Comparison of ENCODE assay signal across 8 cellular contexts in genomic region chr4:48341776-48342558, GRCh38. TPM values are rescaled to one million over a fixed set of nuclear protein-coding genes. Genes with fewer than 3 reads are reported as not detected.
DNase-seq lines count a peak whose midpoint lies in the region; ATAC-seq and TF ChIP-seq lines count a peak whose summit lies in the region.

No MANE protein-coding gene starts in this region.

- H3K27ac ChIP-seq in duodenal mucosa (ENCODE audit: low read depth, low read length) (peak overlapping the region; percentile 89), lung (ENCODE audit: low read depth in 1 of 2, low read length in 1 of 2) (peak overlapping the region; percentile 96 to 98)

- TF ChIP-seq CTCF in GM10248 (IDR thresholded peaks at IDR 0.05; ENCODE audit: control extremely low read depth, extremely low read depth, low read depth, missing control alignments): no peak
- TF ChIP-seq CTCF in LNCaP clone FGC (IDR thresholded peaks at IDR 0.05; ENCODE audit: control insufficient read depth, extremely low read depth, insufficient read depth): no peak
- TF ChIP-seq CTCF in lung (IDR thresholded peaks at IDR 0.05; ENCODE audit: control extremely low read depth, extremely low read depth): no peak

- peak overlapping the region; percentile 81 for H3K4me3 ChIP-seq in LNCaP clone FGC (ENCODE audit: low read depth, low read length)
- peak overlapping the region; percentile 93 to 95 for H3K4me3 ChIP-seq in duodenal mucosa (ENCODE audit: low read depth in 1 of 2, low read length in 2 of 2)
- H3K4me3 ChIP-seq in lung: peak overlapping the region; percentile 76

- DNase-seq in GM10248 (ENCODE audit: extremely low spot score) (peak; percentile 45), H4 (ENCODE audit: low spot score) (peak; percentile 31), LNCaP clone FGC (ENCODE audit: low read depth) (no peak), lung (ENCODE audit: low spot score) (peak; percentile 62)
- peak; percentile 62 for DNase-seq in activated CD4-positive, alpha-beta T cell treated with anti-CD3 and anti-CD28 coated beads for 48 hours
- peak in 2 of 3 experiments; percentile 2 to 37 for DNase-seq in stimulated activated CD4-positive, alpha-beta T cell treated with anti-CD3 and anti-CD28 coated beads, TNF-alpha, amount 100 ng/mL, for 24 hours (ENCODE audit: low read depth in 3 of 3)

- 0% methylated on average over 59 to 63 of the region's 63 CpGs for WGBS in lung, 2 donors

- H3K36me3 ChIP-seq in duodenal mucosa (ENCODE audit: control insufficient read depth in 1 of 2, insufficient read depth in 2 of 2, low read length in 2 of 2): no peaks in the 10 kb centered on the region
- H3K36me3 ChIP-seq in lung (ENCODE audit: control insufficient read depth in 2 of 2, insufficient read depth in 2 of 2, low read length in 2 of 2): no peaks in the 10 kb centered on the region

- peak overlapping the region; percentile 77 to 98 for H3K9ac ChIP-seq in duodenal mucosa (ENCODE audit: low read depth in 1 of 2, low read length in 2 of 2)

- POLR2A ChIA-PET in GM10248 (lab: Yijun Ruan, JAX): interaction anchor here (0.6 to 1.0 kb wide), 5 partner anchors 14 to 294 kb away, joined by 3 to 6 read pairs (median 4); no protein-coding TSS in a partner anchor

- H3K4me1 ChIP-seq in duodenal mucosa (ENCODE audit: control insufficient read depth in 1 of 2, insufficient read depth in 2 of 2, low read length in 2 of 2) (peaks cover 31 to 34% of the 10 kb centered on the region in 2 donors), lung (ENCODE audit: control insufficient read depth in 2 of 2, insufficient read depth in 2 of 2, low read length in 2 of 2) (peaks cover under 1 to 6% of the 10 kb centered on the region in 2 donors)

- CTCF ChIA-PET in GM10248 (lab: Yijun Ruan, JAX): interaction anchor here (0.7 to 2.4 kb wide), 13 partner anchors 9 to 618 kb away, joined by 3 to 13 read pairs (median 3); no protein-coding TSS in a partner anchor

- ATAC-seq in lung (ENCODE audit: insufficient read depth, low FRiP score): peak; percentile 20
- ATAC-seq in HG03521 (IDR thresholded peaks at IDR 0.05; ENCODE audit: unreplicated experiment): no peak

- H3K27me3 ChIP-seq in duodenal mucosa (ENCODE audit: control insufficient read depth in 1 of 2, insufficient read depth in 2 of 2, low read length in 2 of 2) (no peaks in the 10 kb centered on the region), lung (ENCODE audit: control insufficient read depth, insufficient read depth) (no peaks in the 10 kb centered on the region)

- no peaks in the 10 kb centered on the region for H3K9me3 ChIP-seq in duodenal mucosa (ENCODE audit: control insufficient read depth in 1 of 2, low read length in 2 of 2)
- H3K9me3 ChIP-seq in lung (ENCODE audit: control insufficient read depth in 2 of 2, insufficient read depth in 1 of 2, low read length in 1 of 2): no peaks in the 10 kb centered on the region

RNA-seq across cellular contexts. Expression of gene SLAIN2, which starts 0.6 kb away (rescaled TPM):
- total RNA-seq in H4 (2014; rRNA removed; shearing (Covaris generic)): 36.3 and 72.3 TPM in 2 replicates
- total RNA-seq in lung: 10 to 100 TPM; 50.9 to 62.8 TPM
- polyA plus RNA-seq in lung: 10 to 100 TPM; 17.8 to 33.0 TPM
